In the genomic region with DNA sequence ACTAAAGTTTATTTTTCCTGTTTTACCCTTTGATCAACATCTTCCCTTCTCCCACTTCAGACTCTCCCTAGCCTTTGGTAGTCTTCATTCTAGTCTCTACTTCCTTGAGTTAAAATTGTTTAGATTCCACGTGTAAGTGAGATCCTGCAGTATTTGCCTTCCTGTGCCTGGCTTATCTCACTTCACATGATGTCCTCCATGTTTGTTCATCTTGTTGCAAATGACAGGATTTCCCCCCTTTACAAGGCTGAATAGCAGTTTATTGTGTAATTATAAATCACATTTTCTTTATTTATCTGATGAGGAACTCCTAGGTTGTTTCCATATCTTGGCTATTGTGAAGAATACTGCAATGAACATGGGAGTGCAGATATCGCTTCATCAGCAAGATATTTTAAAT, we compare ENCODE assay signal across 24 cellular contexts.
"Had no signal": no experiment of that assay in that cellular context is flagged by ENCODE, and none has a peak within 500 bp of the region (broad histone marks: within the 10 kb centered on the region; RNA-seq: fewer than 3 reads in every experiment).

No MANE protein-coding gene starts in this region.

- H3K4me1 ChIP-seq: esophagus squamous epithelium, gastrocnemius medialis, heart left ventricle, left lung, lower lobe of right lung had no signal

- H3K27me3 Mint-ChIP-seq: effector memory CD8-positive, alpha-beta T cell; memory B cell had no signal

- ATAC-seq: effector memory CD8-positive, alpha-beta T cell; esophagus mucosa; gastrocnemius medialis; heart left ventricle; left cardiac atrium; left lung; left ventricle myocardium superior; lower lobe of right lung; naive thymus-derived CD4-positive, alpha-beta T cell had no signal

- DNase-seq: effector CD8-positive, alpha-beta T cell; effector memory CD8-positive, alpha-beta T cell; endodermal cell; erythroblast; esophagus squamous epithelium; foreskin fibroblast; foreskin melanocyte; gastrocnemius medialis; heart left ventricle; hypothalamus; left cardiac atrium; left lung; left ventricle myocardium superior; lower lobe of right lung; midbrain; naive thymus-derived CD4-positive, alpha-beta T cell had no signal

- H3K27ac ChIP-seq: coronary artery, epithelial cell of prostate, esophagus squamous epithelium, gastrocnemius medialis, heart left ventricle, hepatocyte, left lung, lower lobe of right lung had no signal

- H3K4me3 ChIP-seq: coronary artery, esophagus squamous epithelium, gastrocnemius medialis, heart left ventricle, hepatocyte, left lung, lower lobe of right lung had no signal

- H3K4me2 ChIP-seq: hepatocyte had no signal

- H3K9me3 Mint-ChIP-seq: effector memory CD8-positive, alpha-beta T cell; endodermal cell; memory B cell; naive thymus-derived CD4-positive, alpha-beta T cell had no signal

- FAIRE-seq: endometrium, islet of Langerhans, keratinocyte had no signal

- H3K36me3 ChIP-seq: esophagus squamous epithelium, gastrocnemius medialis, heart left ventricle, left lung, lower lobe of right lung had no signal

- H2AFZ ChIP-seq: hepatocyte had no signal

- H3K27me3 ChIP-seq: esophagus squamous epithelium, gastrocnemius medialis, heart left ventricle, hepatocyte, left lung had no signal

- H3K79me2 ChIP-seq: hepatocyte had no signal

- H3K4me3 Mint-ChIP-seq: effector memory CD8-positive, alpha-beta T cell; endodermal cell; memory B cell; naive thymus-derived CD4-positive, alpha-beta T cell had no signal

- H3K4me1 Mint-ChIP-seq: endodermal cell; memory B cell; naive thymus-derived CD4-positive, alpha-beta T cell had no signal

- H3K36me3 Mint-ChIP-seq: memory B cell; naive thymus-derived CD4-positive, alpha-beta T cell had no signal

- H3K9me3 ChIP-seq: esophagus squamous epithelium, gastrocnemius medialis, heart left ventricle, left lung, lower lobe of right lung had no signal

- H3K27ac Mint-ChIP-seq: effector memory CD8-positive, alpha-beta T cell; endodermal cell; memory B cell; naive thymus-derived CD4-positive, alpha-beta T cell had no signal
